Comparison of ENCODE assay signal across 21 cellular contexts in genomic region chr1:14443164-14443787, GRCh38.
DNase-seq lines count a peak whose midpoint lies in the region; ATAC-seq and TF ChIP-seq lines count a peak whose summit lies in the region.
"Had no signal": no experiment of that assay in that cellular context is flagged by ENCODE, and none has a peak within 500 bp of the region (broad histone marks: within the 10 kb centered on the region; RNA-seq: fewer than 3 reads in every experiment).

No MANE protein-coding gene starts in this region.

- dilution Hi-C loops in mammary epithelial cell (cut with HindIII; ENCODE audit: low sequenced_read_pairs), result no loop called here

- no peaks in the 10 kb centered on the region for H3K27me3 ChIP-seq in mammary epithelial cell (ENCODE audit: insufficient read depth, low read length)
- H3K27me3 ChIP-seq in RWPE2 (ENCODE audit: insufficient read depth, poor library complexity, severe bottlenecking), result no peaks in the 10 kb centered on the region
- no peaks in the 10 kb centered on the region for H3K27me3 ChIP-seq in thyroid gland
- no peaks in the 10 kb centered on the region for H3K27me3 ChIP-seq in brain microvascular endothelial cell (replicated peaks)
- H3K27me3 ChIP-seq: body of pancreas, dorsolateral prefrontal cortex, hepatocyte, vagina had no signal

- no peak overlapping the region for H3K4me2 ChIP-seq in mammary epithelial cell (ENCODE audit: insufficient read depth, low read depth, low read length)
- H3K4me2 ChIP-seq: hepatocyte had no signal

- no peak overlapping the region for H3K27ac Mint-ChIP-seq in MCF 10A (ENCODE audit: low read depth, unreplicated experiment)
- H3K27ac Mint-ChIP-seq: natural killer cell treated with Interleukin-12 subunit alpha and Interleukin-12 subunit beta and Interleukin-15 and Interleukin-18, amount 100 ng/mL, for 72 hours had no signal

- no peaks in the 10 kb centered on the region for H3K36me3 ChIP-seq in mammary epithelial cell (ENCODE audit: insufficient read depth, low read length)
- no peaks in the 10 kb centered on the region for H3K36me3 ChIP-seq in RWPE2 (ENCODE audit: low read depth)
- H3K36me3 ChIP-seq in thyroid gland, result no peaks in the 10 kb centered on the region
- no peaks in the 10 kb centered on the region for H3K36me3 ChIP-seq in brain microvascular endothelial cell (replicated peaks)
- H3K36me3 ChIP-seq: left ventricle myocardium inferior, vagina had no signal

- no peak overlapping the region for H2AFZ ChIP-seq in mammary epithelial cell (ENCODE audit: low read depth, low read length)
- H2AFZ ChIP-seq: hepatocyte had no signal

- H4K20me1 ChIP-seq in mammary epithelial cell (ENCODE audit: insufficient read depth, low read length), result no peaks in the 10 kb centered on the region

- no peaks in the 10 kb centered on the region for H3K9me3 Mint-ChIP-seq in MCF 10A (ENCODE audit: unreplicated experiment)
- H3K9me3 Mint-ChIP-seq: natural killer cell treated with Interleukin-12 subunit alpha and Interleukin-12 subunit beta and Interleukin-15 and Interleukin-18, amount 100 ng/mL, for 72 hours had no signal

- no peak overlapping the region for H3K4me3 ChIP-seq in mammary epithelial cell (replicated peaks in 1 of 3; ENCODE audit: insufficient read depth in 1 of 3, low read depth in 2 of 3, low read length in 3 of 3)
- no peak overlapping the region for H3K4me3 ChIP-seq in RWPE2 (ENCODE audit: severe bottlenecking)
- no peak overlapping the region for H3K4me3 ChIP-seq in foreskin fibroblast (ENCODE audit: low read depth in 1 of 2, low read length in 2 of 2)
- no peak overlapping the region for H3K4me3 ChIP-seq in thyroid gland (replicated peaks in 1 of 3)
- H3K4me3 ChIP-seq in brain microvascular endothelial cell (ENCODE audit: low read depth, low read length), result no peak overlapping the region
- H3K4me3 ChIP-seq: body of pancreas, dorsolateral prefrontal cortex, hepatocyte, left ventricle myocardium inferior, vagina had no signal

- H3K9ac ChIP-seq in mammary epithelial cell (ENCODE audit: insufficient read depth, low read length), result no peak overlapping the region

- H3K9me3 ChIP-seq in mammary epithelial cell (replicated peaks; ENCODE audit: insufficient read depth, low read length) (no peaks in the 10 kb centered on the region), RWPE2 (ENCODE audit: severe bottlenecking) (no peaks in the 10 kb centered on the region), thyroid gland (no peaks in the 10 kb centered on the region)
- H3K9me3 ChIP-seq: body of pancreas, Caco-2, left ventricle myocardium inferior, vagina had no signal

- no peak for TF ChIP-seq POLR2A in thyroid gland (IDR thresholded peaks at IDR 0.05)

- no peaks in the 10 kb centered on the region for H3K79me2 ChIP-seq in mammary epithelial cell (ENCODE audit: insufficient read depth, low read length)
- H3K79me2 ChIP-seq: hepatocyte had no signal

- TF ChIP-seq CTCF in MCF 10A (IDR thresholded peaks at IDR 0.05; ENCODE audit: unreplicated experiment) (no peak), mammary epithelial cell (conservative IDR thresholded peaks at IDR 0.05 in 1 of 2, IDR thresholded peaks at IDR 0.05 in 1 of 2; ENCODE audit: extremely low read depth in 1 of 2, insufficient read depth in 1 of 2, low read depth in 1 of 2, low read length in 2 of 2) (no peak), RWPE2 (IDR thresholded peaks at IDR 0.05; ENCODE audit: poor library complexity, severe bottlenecking) (no peak), foreskin fibroblast (IDR thresholded peaks at IDR 0.05; ENCODE audit: low read depth, low read length) (no peak), thyroid gland (IDR thresholded peaks at IDR 0.05) (no peak), brain microvascular endothelial cell (IDR thresholded peaks at IDR 0.05; ENCODE audit: low read depth, low read length, missing control alignments) (no peak)

- H3K4me1 Mint-ChIP-seq in MCF 10A (ENCODE audit: insufficient read depth, unreplicated experiment), result peaks cover 34% of the 10 kb centered on the region

- no peak overlapping the region for H3K27ac ChIP-seq in mammary epithelial cell (ENCODE audit: insufficient read depth, low read depth, low read length)
- peak overlapping the region; percentile 89 for H3K27ac ChIP-seq in RWPE2 (ENCODE audit: poor library complexity, severe bottlenecking)
- no peak overlapping the region for H3K27ac ChIP-seq in thyroid gland
- no peak overlapping the region for H3K27ac ChIP-seq in brain microvascular endothelial cell
- H3K27ac ChIP-seq: body of pancreas, dorsolateral prefrontal cortex, hepatocyte, left ventricle myocardium inferior, vagina had no signal

- H3K4me3 Mint-ChIP-seq in MCF 10A (ENCODE audit: unreplicated experiment), result no peak overlapping the region
- H3K4me3 Mint-ChIP-seq: natural killer cell treated with Interleukin-12 subunit alpha and Interleukin-12 subunit beta and Interleukin-15 and Interleukin-18, amount 100 ng/mL, for 72 hours had no signal

- no peaks in the 10 kb centered on the region for H3K4me1 ChIP-seq in mammary epithelial cell (ENCODE audit: insufficient read depth, low read length)
- H3K4me1 ChIP-seq in RWPE2 (ENCODE audit: insufficient read depth, poor library complexity, severe bottlenecking), result peaks cover 36% of the 10 kb centered on the region
- peaks cover 17 to 26% of the 10 kb centered on the region in 2 donors for H3K4me1 ChIP-seq in thyroid gland
- H3K4me1 ChIP-seq: body of pancreas, Caco-2, left ventricle myocardium inferior had no signal

- no peaks in the 10 kb centered on the region for H3K36me3 Mint-ChIP-seq in MCF 10A (ENCODE audit: insufficient read depth, unreplicated experiment)
- H3K36me3 Mint-ChIP-seq: natural killer cell treated with Interleukin-12 subunit alpha and Interleukin-12 subunit beta and Interleukin-15 and Interleukin-18, amount 100 ng/mL, for 72 hours had no signal

- POLR2A ChIA-PET in MCF 10A (lab: Yijun Ruan, JAX), result no interaction called here

- 33% methylated on average over 3 of the region's 4 CpGs for WGBS in mammary epithelial cell (ENCODE audit: low coverage, missing lambda C conversion rate)
- WGBS in thyroid gland, 2 donors, result 60 to 68% methylated on average over 4 of the region's 4 CpGs

- CTCF ChIA-PET in MCF 10A (lab: Yijun Ruan, JAX) (interaction anchor here (0.7 kb wide), 1 partner anchor 77 kb away, joined by 3 read pairs; no protein-coding TSS in a partner anchor), mammary epithelial cell (lab: Charles Lee; ENCODE audit: low non-redundant PET) (no interaction called here)

- no peaks in the 10 kb centered on the region for H3K27me3 Mint-ChIP-seq in MCF 10A (ENCODE audit: insufficient read depth, unreplicated experiment)

- DNase-seq in MCF 10A (ENCODE audit: unreplicated experiment) (peak; percentile 41), mammary epithelial cell (no peak), RWPE2 (ENCODE audit: low spot score) (no peak), foreskin fibroblast (peak; percentile 7 to 52), thyroid gland (peak; percentile 10 to 11), brain microvascular endothelial cell (no peak), HuH-7.5 (ENCODE audit: low spot score) (no peak), NCI-H187 treated with DMSO at 0.1 percent for 48 hours (lab: John Stamatoyannopoulos, UW) (no peak)
- DNase-seq: activated naive CD4-positive, alpha-beta T cell; body of pancreas; Caco-2; dorsolateral prefrontal cortex; left ventricle myocardium inferior; NCI-H2107; NK-92 treated with Interleukin-12 subunit alpha and Interleukin-12 subunit beta, amount 100 ng/mL, for 24 hours; Right ventricle myocardium superior; stimulated activated CD4-positive, alpha-beta T cell treated with anti-CD3 and anti-CD28 coated beads, Interleukin-15, amount 100 ng/mL, for 24 hours; T-helper 9 cell had no signal

- no TSS peak for BruUV-seq in MCF 10A (replicated peaks; lab: Mats Ljungman, UMichigan)
- no TSS peak for BruUV-seq in mammary epithelial cell (replicated peaks; lab: Mats Ljungman, UMichigan)

- intact Hi-C loops in MCF 10A (cut with micrococcal nuclease) (no loop called here), mammary epithelial cell (cut with micrococcal nuclease) (no loop called here), thyroid gland (cut with DNase I) (no loop called here)

- in situ Hi-C loops in mammary epithelial cell (cut with MboI; ENCODE audit: low sequenced_read_pairs in 2 of 2), result no loop called here
- in situ Hi-C loops in brain microvascular endothelial cell (cut with HindIII; ENCODE audit: low pct_ligation_motif_present, low sequenced_read_pairs), result no loop called here

- peak; percentile 51; the same call in 1 of the 3 replicates for ATAC-seq in RWPE2 (ENCODE audit: low read depth)
- ATAC-seq: body of pancreas; natural killer cell treated with Interleukin-12 subunit alpha and Interleukin-12 subunit beta and Interleukin-15 and Interleukin-18, amount 100 ng/mL, for 72 hours had no signal

Comparison
In these comparisons a context has a peak if more than half of its experiments do, and no peak if none do; other contexts are left out.
1. DNase-seq: peak in MCF 10A (single experiment), foreskin fibroblast (2 of 2) and thyroid gland (2 of 2); none in mammary epithelial cell (single experiment), RWPE2 (single experiment), brain microvascular endothelial cell (single experiment), HuH-7.5 (single experiment) and NCI-H187 treated with DMSO at 0.1 percent for 48 hours (single experiment).